In genomic region chr2:176151199-176152099, GRCh38 we compare ENCODE assay signal across 2 cellular contexts.
TF ChIP-seq lines count a peak whose summit lies in the region.

Gene HOXD4, plus strand, starts transcription at chr2:176151550. Its CDS starts 84 bp downstream, at chr2:176151634.

TF ChIP-seq in HEK293, 187 proteins besides CTCF, POLR2A, EP300 and RAD21 (continued from another document):
- TF ChIP-seq ZSCAN4 (tag by site-specific recombination; IDR thresholded peaks at IDR 0.05), result no peak
- no peak for TF ChIP-seq ZNF701 (tag by site-specific recombination; IDR thresholded peaks at IDR 0.05)
- TF ChIP-seq ZNF350 (tag by site-specific recombination; IDR thresholded peaks at IDR 0.05), result no peak
- TF ChIP-seq, protein P1, sequence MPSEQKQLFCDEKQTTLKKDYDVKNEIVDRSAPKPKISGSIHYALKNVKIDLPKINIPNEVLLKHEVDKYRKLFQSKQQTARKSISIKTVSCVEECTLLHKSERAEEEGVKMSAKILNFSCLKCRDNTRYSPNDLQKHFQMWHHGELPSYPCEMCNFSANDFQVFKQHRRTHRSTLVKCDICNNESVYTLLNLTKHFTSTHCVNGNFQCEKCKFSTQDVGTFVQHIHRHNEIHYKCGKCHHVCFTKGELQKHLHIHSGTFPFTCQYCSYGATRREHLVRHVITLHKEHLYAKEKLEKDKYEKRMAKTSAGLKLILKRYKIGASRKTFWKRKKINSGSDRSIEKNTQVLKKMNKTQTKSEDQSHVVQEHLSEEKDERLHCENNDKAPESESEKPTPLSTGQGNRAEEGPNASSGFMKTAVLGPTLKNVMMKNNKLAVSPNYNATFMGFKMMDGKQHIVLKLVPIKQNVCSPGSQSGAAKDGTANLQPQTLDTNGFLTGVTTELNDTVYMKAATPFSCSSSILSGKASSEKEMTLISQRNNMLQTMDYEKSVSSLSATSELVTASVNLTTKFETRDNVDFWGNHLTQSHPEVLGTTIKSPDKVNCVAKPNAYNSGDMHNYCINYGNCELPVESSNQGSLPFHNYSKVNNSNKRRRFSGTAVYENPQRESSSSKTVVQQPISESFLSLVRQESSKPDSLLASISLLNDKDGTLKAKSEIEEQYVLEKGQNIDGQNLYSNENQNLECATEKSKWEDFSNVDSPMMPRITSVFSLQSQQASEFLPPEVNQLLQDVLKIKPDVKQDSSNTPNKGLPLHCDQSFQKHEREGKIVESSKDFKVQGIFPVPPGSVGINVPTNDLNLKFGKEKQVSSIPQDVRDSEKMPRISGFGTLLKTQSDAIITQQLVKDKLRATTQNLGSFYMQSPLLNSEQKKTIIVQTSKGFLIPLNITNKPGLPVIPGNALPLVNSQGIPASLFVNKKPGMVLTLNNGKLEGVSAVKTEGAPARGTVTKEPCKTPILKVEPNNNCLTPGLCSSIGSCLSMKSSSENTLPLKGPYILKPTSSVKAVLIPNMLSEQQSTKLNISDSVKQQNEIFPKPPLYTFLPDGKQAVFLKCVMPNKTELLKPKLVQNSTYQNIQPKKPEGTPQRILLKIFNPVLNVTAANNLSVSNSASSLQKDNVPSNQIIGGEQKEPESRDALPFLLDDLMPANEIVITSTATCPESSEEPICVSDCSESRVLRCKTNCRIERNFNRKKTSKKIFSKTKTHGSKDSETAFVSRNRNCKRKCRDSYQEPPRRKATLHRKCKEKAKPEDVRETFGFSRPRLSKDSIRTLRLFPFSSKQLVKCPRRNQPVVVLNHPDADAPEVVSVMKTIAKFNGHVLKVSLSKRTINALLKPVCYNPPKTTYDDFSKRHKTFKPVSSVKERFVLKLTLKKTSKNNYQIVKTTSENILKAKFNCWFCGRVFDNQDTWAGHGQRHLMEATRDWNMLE (tag by site-specific recombination; conservative IDR thresholded peaks at IDR 0.05; ENCODE audit: low read depth), result no peak
- TF ChIP-seq, protein P2, sequence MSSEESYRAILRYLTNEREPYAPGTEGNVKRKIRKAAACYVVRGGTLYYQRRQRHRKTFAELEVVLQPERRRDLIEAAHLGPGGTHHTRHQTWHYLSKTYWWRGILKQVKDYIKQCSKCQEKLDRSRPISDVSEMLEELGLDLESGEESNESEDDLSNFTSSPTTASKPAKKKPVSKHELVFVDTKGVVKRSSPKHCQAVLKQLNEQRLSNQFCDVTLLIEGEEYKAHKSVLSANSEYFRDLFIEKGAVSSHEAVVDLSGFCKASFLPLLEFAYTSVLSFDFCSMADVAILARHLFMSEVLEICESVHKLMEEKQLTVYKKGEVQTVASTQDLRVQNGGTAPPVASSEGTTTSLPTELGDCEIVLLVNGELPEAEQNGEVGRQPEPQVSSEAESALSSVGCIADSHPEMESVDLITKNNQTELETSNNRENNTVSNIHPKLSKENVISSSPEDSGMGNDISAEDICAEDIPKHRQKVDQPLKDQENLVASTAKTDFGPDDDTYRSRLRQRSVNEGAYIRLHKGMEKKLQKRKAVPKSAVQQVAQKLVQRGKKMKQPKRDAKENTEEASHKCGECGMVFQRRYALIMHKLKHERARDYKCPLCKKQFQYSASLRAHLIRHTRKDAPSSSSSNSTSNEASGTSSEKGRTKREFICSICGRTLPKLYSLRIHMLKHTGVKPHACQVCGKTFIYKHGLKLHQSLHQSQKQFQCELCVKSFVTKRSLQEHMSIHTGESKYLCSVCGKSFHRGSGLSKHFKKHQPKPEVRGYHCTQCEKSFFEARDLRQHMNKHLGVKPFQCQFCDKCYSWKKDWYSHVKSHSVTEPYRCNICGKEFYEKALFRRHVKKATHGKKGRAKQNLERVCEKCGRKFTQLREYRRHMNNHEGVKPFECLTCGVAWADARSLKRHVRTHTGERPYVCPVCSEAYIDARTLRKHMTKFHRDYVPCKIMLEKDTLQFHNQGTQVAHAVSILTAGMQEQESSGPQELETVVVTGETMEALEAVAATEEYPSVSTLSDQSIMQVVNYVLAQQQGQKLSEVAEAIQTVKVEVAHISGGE (tag by site-specific recombination; conservative IDR thresholded peaks at IDR 0.05; ENCODE audit: low read depth), result no peak
- no peak for TF ChIP-seq ZNF768 (tag by site-specific recombination; IDR thresholded peaks at IDR 0.05)
- TF ChIP-seq REPIN1 (tag by site-specific recombination; IDR thresholded peaks at IDR 0.05; ENCODE audit: low read depth), result no peak
- no peak for TF ChIP-seq TRIM28 (IDR thresholded peaks at IDR 0.05; ENCODE audit: borderline replicate concordance, low read length)
- TF ChIP-seq ZNF10 (tag by site-specific recombination; IDR thresholded peaks at IDR 0.05), result no peak
- no peak for TF ChIP-seq ZBTB21 (tag by site-specific recombination; IDR thresholded peaks at IDR 0.05)
- TF ChIP-seq ZNF37A (tag by site-specific recombination; IDR thresholded peaks at IDR 0.05), result no peak
- TF ChIP-seq ZNF664 (tag by site-specific recombination; IDR thresholded peaks at IDR 0.05), result no peak
- TF ChIP-seq HOXA7 (CRISPR knock-in tag; IDR thresholded peaks at IDR 0.05; ENCODE audit: borderline replicate concordance), result no peak
- TF ChIP-seq ZNF211 (tag by site-specific recombination; IDR thresholded peaks at IDR 0.05; ENCODE audit: low read depth), result no peak
- no peak for TF ChIP-seq PRDM1 (tag by site-specific recombination; IDR thresholded peaks at IDR 0.05)

TF ChIP-seq in H1, 55 proteins besides CTCF, POLR2A, EP300 and RAD21 (continued from another document):
- no peak for TF ChIP-seq JUND (IDR thresholded peaks at IDR 0.05; ENCODE audit: low read length)
- no peak for TF ChIP-seq CBX5 (IDR thresholded peaks at IDR 0.05; ENCODE audit: low read depth, low read length)
- no peak for TF ChIP-seq ASH2L (IDR thresholded peaks at IDR 0.05; ENCODE audit: low read length)
- TF ChIP-seq, protein P3, sequence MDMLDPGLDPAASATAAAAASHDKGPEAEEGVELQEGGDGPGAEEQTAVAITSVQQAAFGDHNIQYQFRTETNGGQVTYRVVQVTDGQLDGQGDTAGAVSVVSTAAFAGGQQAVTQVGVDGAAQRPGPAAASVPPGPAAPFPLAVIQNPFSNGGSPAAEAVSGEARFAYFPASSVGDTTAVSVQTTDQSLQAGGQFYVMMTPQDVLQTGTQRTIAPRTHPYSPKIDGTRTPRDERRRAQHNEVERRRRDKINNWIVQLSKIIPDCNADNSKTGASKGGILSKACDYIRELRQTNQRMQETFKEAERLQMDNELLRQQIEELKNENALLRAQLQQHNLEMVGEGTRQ (IDR thresholded peaks at IDR 0.05; ENCODE audit: low read length), result peak; percentile 74
- no peak for TF ChIP-seq YY1 (IDR thresholded peaks at IDR 0.05; ENCODE audit: low read depth, low read length)
